Comparison of ENCODE assay signal across 11 cellular contexts in genomic region chr9:129221979-129222635, GRCh38.
"Had no signal": no experiment of that assay in that cellular context is flagged by ENCODE, and none has a peak within 500 bp of the region (broad histone marks: within the 10 kb centered on the region; RNA-seq: fewer than 3 reads in every experiment).

No MANE protein-coding gene starts in this region.

- H3K9me3 Mint-ChIP-seq: activated CD4-positive, alpha-beta memory T cell treated with anti-CD3 and anti-CD28 coated beads for 36 hours; activated naive CD4-positive, alpha-beta T cell treated with anti-CD3 and anti-CD28 coated beads, Interleukin-2, amount 10 ng/mL, durations not matched to agents 7 days and 5 days had no signal

- H3K9me3 ChIP-seq: stomach had no signal

- H3K36me3 ChIP-seq: stomach had no signal

- DNase-seq: activated CD4-positive, alpha-beta memory T cell treated with anti-CD3 and anti-CD28 coated beads for 36 hours; amniotic stem cell; dermis blood vessel endothelial cell; hippocampal formation; stimulated activated CD4-positive, alpha-beta T cell treated with anti-CD3 and anti-CD28 coated beads, Interleukin-4, amount 100 ng/mL, for 24 hours; stomach; T1000 had no signal

- H3K27me3 Mint-ChIP-seq: activated CD4-positive, alpha-beta memory T cell treated with anti-CD3 and anti-CD28 coated beads for 36 hours; brain had no signal

- H2AFZ ChIP-seq: parathyroid adenoma had no signal

- H3K27me3 ChIP-seq: stomach had no signal

- H3K27ac ChIP-seq: parathyroid adenoma, stomach had no signal

- FAIRE-seq: urothelium cell line had no signal

- H3K36me3 Mint-ChIP-seq: activated CD4-positive, alpha-beta memory T cell treated with anti-CD3 and anti-CD28 coated beads for 36 hours; activated naive CD4-positive, alpha-beta T cell treated with anti-CD3 and anti-CD28 coated beads, Interleukin-2, amount 10 ng/mL, durations not matched to agents 7 days and 5 days; brain had no signal

- H3K4me3 ChIP-seq: stomach had no signal

- H3K27ac Mint-ChIP-seq: activated CD4-positive, alpha-beta memory T cell treated with anti-CD3 and anti-CD28 coated beads for 36 hours; activated naive CD4-positive, alpha-beta T cell treated with anti-CD3 and anti-CD28 coated beads, Interleukin-2, amount 10 ng/mL, durations not matched to agents 7 days and 5 days had no signal

- H3K4me3 Mint-ChIP-seq: activated CD4-positive, alpha-beta memory T cell treated with anti-CD3 and anti-CD28 coated beads for 36 hours; activated naive CD4-positive, alpha-beta T cell treated with anti-CD3 and anti-CD28 coated beads, Interleukin-2, amount 10 ng/mL, durations not matched to agents 7 days and 5 days; brain had no signal

- H3K9ac ChIP-seq: parathyroid adenoma had no signal

- H3K4me1 ChIP-seq: parathyroid adenoma had no signal

- H3K79me2 ChIP-seq: parathyroid adenoma had no signal
